In genomic region chr1:46277658-46278373, GRCh38 we compare ENCODE assay signal across 19 cellular contexts. TPM values are rescaled to one million over a fixed set of nuclear protein-coding genes. Genes with fewer than 3 reads are reported as not detected.
"Had no signal": no experiment of that assay in that cellular context is flagged by ENCODE, and none has a peak within 500 bp of the region (broad histone marks: within the 10 kb centered on the region; RNA-seq: fewer than 3 reads in every experiment).

No MANE protein-coding gene starts in this region.

- H3K4me3 ChIP-seq: colonic mucosa, gastrocnemius medialis, sigmoid colon had no signal

- H3K27me3 ChIP-seq: colonic mucosa, gastrocnemius medialis, neutrophil, sigmoid colon had no signal

- H3K9ac ChIP-seq: parathyroid adenoma had no signal

- H3K27me3 Mint-ChIP-seq: activated CD4-positive, alpha-beta memory T cell treated with anti-CD3 and anti-CD28 coated beads, Interleukin-2, amount 10 ng/mL, durations not matched to agents 7 days and 5 days; activated naive CD8-positive, alpha-beta T cell treated with anti-CD3 and anti-CD28 coated beads for 36 hours; activated T-helper 17 cell treated with anti-CD3 and anti-CD28 coated beads, Interleukin-2, amount 50 U/mL, for 72 hours; central memory CD8-positive, alpha-beta T cell; naive thymus-derived CD8-positive, alpha-beta T cell; stimulated activated memory B cell treated with anti-CD40 and anti-IgM and Interleukin-4, amounts not matched to agents 10 μg/mL and 1 μg/mL and 100 μg/mL, for 72 hours had no signal

- DNase-seq: activated CD4-positive, alpha-beta memory T cell treated with anti-CD3 and anti-CD28 coated beads, Interleukin-2, amount 10 ng/mL, durations not matched to agents 7 days and 5 days; activated CD4-positive, alpha-beta T cell treated with anti-CD3 and anti-CD28 coated beads for 48 hours; activated CD4-positive, CD25-positive, alpha-beta regulatory T cell; activated naive CD4-positive, alpha-beta T cell; activated naive CD8-positive, alpha-beta T cell treated with anti-CD3 and anti-CD28 coated beads for 36 hours; activated T-cell treated with anti-CD3 and anti-CD28 coated beads, Interleukin-2, amount 50 U/mL, for 1 hour; amygdala; colonic mucosa; mesenchymal stem cell; naive thymus-derived CD8-positive, alpha-beta T cell; sigmoid colon; stimulated activated CD4-positive, alpha-beta T cell treated with anti-CD3 and anti-CD28 coated beads, Interleukin-4, amount 100 ng/mL, for 24 hours; T-helper 9 cell had no signal

- H3K27ac Mint-ChIP-seq: activated CD4-positive, alpha-beta memory T cell treated with anti-CD3 and anti-CD28 coated beads, Interleukin-2, amount 10 ng/mL, durations not matched to agents 7 days and 5 days; activated T-helper 17 cell treated with anti-CD3 and anti-CD28 coated beads, Interleukin-2, amount 50 U/mL, for 72 hours; stimulated activated memory B cell treated with anti-CD40 and anti-IgM and Interleukin-4, amounts not matched to agents 10 μg/mL and 1 μg/mL and 100 μg/mL, for 72 hours had no signal

- ATAC-seq: activated T-helper 17 cell treated with anti-CD3 and anti-CD28 coated beads, Interleukin-2, amount 50 U/mL, for 72 hours; naive thymus-derived CD8-positive, alpha-beta T cell; stimulated activated memory B cell treated with anti-CD40 and anti-IgM and Interleukin-4, amounts not matched to agents 10 μg/mL and 1 μg/mL and 100 μg/mL, for 72 hours had no signal

- H3K4me1 ChIP-seq: colonic mucosa, sigmoid colon had no signal

- H2AFZ ChIP-seq: parathyroid adenoma had no signal

- H3K27ac ChIP-seq: colonic mucosa, neutrophil, parathyroid adenoma, sigmoid colon had no signal

- H3K9me3 ChIP-seq: colonic mucosa, gastrocnemius medialis, neutrophil, sigmoid colon had no signal

- H3K4me1 Mint-ChIP-seq: activated CD4-positive, alpha-beta memory T cell treated with anti-CD3 and anti-CD28 coated beads, Interleukin-2, amount 10 ng/mL, durations not matched to agents 7 days and 5 days; activated naive CD8-positive, alpha-beta T cell treated with anti-CD3 and anti-CD28 coated beads for 36 hours; central memory CD8-positive, alpha-beta T cell; stimulated activated memory B cell treated with anti-CD40 and anti-IgM and Interleukin-4, amounts not matched to agents 10 μg/mL and 1 μg/mL and 100 μg/mL, for 72 hours had no signal

- H3K79me2 ChIP-seq: parathyroid adenoma had no signal

- H3K9me3 Mint-ChIP-seq: activated CD4-positive, alpha-beta memory T cell treated with anti-CD3 and anti-CD28 coated beads, Interleukin-2, amount 10 ng/mL, durations not matched to agents 7 days and 5 days; activated naive CD8-positive, alpha-beta T cell treated with anti-CD3 and anti-CD28 coated beads for 36 hours; activated T-helper 17 cell treated with anti-CD3 and anti-CD28 coated beads, Interleukin-2, amount 50 U/mL, for 72 hours; central memory CD8-positive, alpha-beta T cell; naive thymus-derived CD8-positive, alpha-beta T cell; stimulated activated memory B cell treated with anti-CD40 and anti-IgM and Interleukin-4, amounts not matched to agents 10 μg/mL and 1 μg/mL and 100 μg/mL, for 72 hours had no signal

- H3K4me3 Mint-ChIP-seq: activated CD4-positive, alpha-beta memory T cell treated with anti-CD3 and anti-CD28 coated beads, Interleukin-2, amount 10 ng/mL, durations not matched to agents 7 days and 5 days; activated naive CD8-positive, alpha-beta T cell treated with anti-CD3 and anti-CD28 coated beads for 36 hours; activated T-helper 17 cell treated with anti-CD3 and anti-CD28 coated beads, Interleukin-2, amount 50 U/mL, for 72 hours; central memory CD8-positive, alpha-beta T cell; naive thymus-derived CD8-positive, alpha-beta T cell; stimulated activated memory B cell treated with anti-CD40 and anti-IgM and Interleukin-4, amounts not matched to agents 10 μg/mL and 1 μg/mL and 100 μg/mL, for 72 hours had no signal

RNA-seq across cellular contexts. Expression of gene RAD54L, which starts 30.3 kb away (rescaled TPM):
- total RNA-seq: sigmoid colon had no signal
